Comparison of ENCODE assay signal across 10 cellular contexts in genomic region chr1:221394011-221394544, GRCh38.
DNase-seq lines count a peak whose midpoint lies in the region; ATAC-seq and TF ChIP-seq lines count a peak whose summit lies in the region.
"Had no signal": no experiment of that assay in that cellular context is flagged by ENCODE, and none has a peak within 500 bp of the region (broad histone marks: within the 10 kb centered on the region; RNA-seq: fewer than 3 reads in every experiment).

No MANE protein-coding gene starts in this region.

- TF ChIP-seq POLR2A in heart left ventricle (IDR thresholded peaks at IDR 0.05) (no peak), lower leg skin (IDR thresholded peaks at IDR 0.05) (no peak)

- DNase-seq in heart left ventricle (peak in 2 of 5 donors; percentile 27 to 45), Right ventricle myocardium inferior (ENCODE audit: missing footprints) (no peak), NCI-H748 (lab: John Stamatoyannopoulos, UW; ENCODE audit: unreplicated experiment) (peak; percentile 83), epithelial cell of proximal tubule (ENCODE audit: low read depth) (peak; percentile 15), skeletal muscle cell (ENCODE audit: low read depth) (peak; percentile 72), NCI-H128 (lab: John Stamatoyannopoulos, UW; ENCODE audit: unreplicated experiment) (no peak), lower leg skin (ENCODE audit: low spot score in 2 of 2) (no peak), GM19238 (ENCODE audit: insufficient read length, low spot score) (no peak)
- DNase-seq: AML-193, Karpas-422 had no signal

- no peaks in the 10 kb centered on the region for H3K36me3 ChIP-seq in heart left ventricle

- intact Hi-C loops in heart left ventricle (cut with DNase I) (no loop called here), Right ventricle myocardium inferior (cut with DNase I) (no loop called here), lower leg skin (cut with DNase I; ENCODE audit: low total_unique reads) (no loop called here)

- H3K4me3 ChIP-seq in heart left ventricle = no peak overlapping the region
- no peak overlapping the region for H3K4me3 ChIP-seq in epithelial cell of proximal tubule (ENCODE audit: low read depth, low read length)
- H3K4me3 ChIP-seq in skeletal muscle cell (ENCODE audit: low read depth, low read length) = no peak overlapping the region
- H3K4me3 ChIP-seq in lower leg skin (ENCODE audit: low read depth, poor library complexity, severe bottlenecking) = no peak overlapping the region

- no peak for TF ChIP-seq CTCF in heart left ventricle (IDR thresholded peaks at IDR 0.05)
- TF ChIP-seq CTCF in epithelial cell of proximal tubule (conservative IDR thresholded peaks at IDR 0.05; ENCODE audit: low read depth, low read length) = no peak
- no peak for TF ChIP-seq CTCF in lower leg skin (IDR thresholded peaks at IDR 0.05)

- ATAC-seq in heart left ventricle = peak; percentile 33 to 95 (median 64)
- ATAC-seq in Right ventricle myocardium inferior = no peak

- H3K9me3 ChIP-seq in heart left ventricle = peaks cover 0 to 14% (median 0%) of the 10 kb centered on the region in 12 donors

- 43 to 58% (median 53%) methylated on average over 6 of the region's 6 CpGs for WGBS in heart left ventricle, 4 donors
- 27 to 35% methylated on average over 6 of the region's 6 CpGs for WGBS in lower leg skin, 2 donors

- H3K4me1 ChIP-seq in heart left ventricle = peaks cover 0 to 16% (median 0%) of the 10 kb centered on the region in 12 donors

- H3K27ac ChIP-seq in heart left ventricle = peak overlapping the region in 8 of 12 donors; percentile 8 to 63 (median 42)

- no peaks in the 10 kb centered on the region for H3K27me3 ChIP-seq in heart left ventricle

Comparison
In these comparisons a context has a peak if more than half of its experiments do, and no peak if none do; other contexts are left out.
1. DNase-seq: peak in NCI-H748 (single experiment), epithelial cell of proximal tubule (single experiment) and skeletal muscle cell (single experiment); none in Right ventricle myocardium inferior (single experiment), NCI-H128 (single experiment), lower leg skin (0 of 2) and GM19238 (single experiment).